ENCODE assay signal across 10 cellular contexts in genomic region chr3:99929409-99930139, GRCh38.
DNase-seq lines count a peak whose midpoint lies in the region; ATAC-seq and TF ChIP-seq lines count a peak whose summit lies in the region.
"Had no signal": no experiment of that assay in that cellular context is flagged by ENCODE, and none has a peak within 500 bp of the region (broad histone marks: within the 10 kb centered on the region; RNA-seq: fewer than 3 reads in every experiment).

No MANE protein-coding gene starts in this region.

- H3K27ac Mint-ChIP-seq in effector memory CD8-positive, alpha-beta T cell, result no peak overlapping the region
- H3K27ac Mint-ChIP-seq: stimulated activated memory B cell treated with anti-CD40 and anti-IgM and Interleukin-4, amounts not matched to agents 10 μg/mL and 1 μg/mL and 100 μg/mL, for 72 hours had no signal

- no peak overlapping the region for H3K27ac ChIP-seq in osteoblast (ENCODE audit: low read depth, low read length)

- no peaks in the 10 kb centered on the region for H3K36me3 ChIP-seq in osteoblast (ENCODE audit: insufficient read depth, low read length)

- no peaks in the 10 kb centered on the region for H3K27me3 Mint-ChIP-seq in effector memory CD8-positive, alpha-beta T cell
- H3K27me3 Mint-ChIP-seq: stimulated activated memory B cell treated with anti-CD40 and anti-IgM and Interleukin-4, amounts not matched to agents 10 μg/mL and 1 μg/mL and 100 μg/mL, for 72 hours had no signal

- H3K9me3 ChIP-seq in osteoblast (ENCODE audit: low read depth, low read length), result no peaks in the 10 kb centered on the region

- DNase-seq in EL, result peak; percentile 52
- DNase-seq in RPMI8226, result peak; percentile 18
- peak; percentile 90 for DNase-seq in fibroblast of mammary gland (ENCODE audit: low read depth)
- no peak for DNase-seq in osteoblast (ENCODE audit: insufficient read length, low spot score, missing footprints)
- DNase-seq in effector memory CD8-positive, alpha-beta T cell, result no peak
- no peak for DNase-seq in activated CD8-positive, alpha-beta memory T cell treated with anti-CD3 and anti-CD28 coated beads, Interleukin-2, amount 50 U/mL, for 48 hours
- no peak for DNase-seq in left lobe of liver (ENCODE audit: low spot score)
- DNase-seq: MV-4-11 had no signal

- TF ChIP-seq CTCF in fibroblast of mammary gland (conservative IDR thresholded peaks at IDR 0.05; ENCODE audit: control insufficient read depth, insufficient read depth, low read depth, low read length) (no peak), osteoblast (IDR thresholded peaks at IDR 0.05; ENCODE audit: extremely low read depth, low read depth, low read length) (no peak)

- H4K20me1 ChIP-seq in osteoblast (ENCODE audit: insufficient read depth, low read length), result no peaks in the 10 kb centered on the region

- H3K4me3 ChIP-seq in fibroblast of mammary gland (ENCODE audit: control insufficient read depth, low read depth, low read length) (no peak overlapping the region), osteoblast (ENCODE audit: insufficient read depth, low read length) (no peak overlapping the region)

- no peaks in the 10 kb centered on the region for H3K79me2 ChIP-seq in osteoblast (ENCODE audit: insufficient read depth, low read length)

- H3K9me3 Mint-ChIP-seq in effector memory CD8-positive, alpha-beta T cell, result no peaks in the 10 kb centered on the region
- H3K9me3 Mint-ChIP-seq: stimulated activated memory B cell treated with anti-CD40 and anti-IgM and Interleukin-4, amounts not matched to agents 10 μg/mL and 1 μg/mL and 100 μg/mL, for 72 hours had no signal

- peaks cover 0 to 2% of the 10 kb centered on the region in 2 donors for H3K4me1 Mint-ChIP-seq in effector memory CD8-positive, alpha-beta T cell (ENCODE audit: low read depth in 2 of 2)
- H3K4me1 Mint-ChIP-seq: stimulated activated memory B cell treated with anti-CD40 and anti-IgM and Interleukin-4, amounts not matched to agents 10 μg/mL and 1 μg/mL and 100 μg/mL, for 72 hours had no signal

- peaks cover 18% of the 10 kb centered on the region for H3K4me1 ChIP-seq in osteoblast (ENCODE audit: insufficient read depth, low read length)

- no peak overlapping the region for H3K4me3 Mint-ChIP-seq in effector memory CD8-positive, alpha-beta T cell
- H3K4me3 Mint-ChIP-seq: stimulated activated memory B cell treated with anti-CD40 and anti-IgM and Interleukin-4, amounts not matched to agents 10 μg/mL and 1 μg/mL and 100 μg/mL, for 72 hours had no signal

- no peak overlapping the region for H2AFZ ChIP-seq in osteoblast (ENCODE audit: low read length)

- no peaks in the 10 kb centered on the region for H3K27me3 ChIP-seq in osteoblast (ENCODE audit: insufficient read depth, low read length)

- no peaks in the 10 kb centered on the region for H3K36me3 Mint-ChIP-seq in effector memory CD8-positive, alpha-beta T cell (ENCODE audit: insufficient read depth)

- no peak for ATAC-seq in effector memory CD8-positive, alpha-beta T cell (replicated peaks)
- no peak for ATAC-seq in HG03045 (IDR thresholded peaks at IDR 0.05; ENCODE audit: unreplicated experiment)
- ATAC-seq in left lobe of liver, result no peak
- ATAC-seq: stimulated activated memory B cell treated with anti-CD40 and anti-IgM and Interleukin-4, amounts not matched to agents 10 μg/mL and 1 μg/mL and 100 μg/mL, for 72 hours had no signal

- H3K4me2 ChIP-seq in osteoblast (ENCODE audit: insufficient read depth, low read length), result peak overlapping the region; percentile 23

Comparison
In these comparisons a context has a peak if more than half of its experiments do, and no peak if none do; other contexts are left out.
1. DNase-seq: peak in EL (single experiment), RPMI8226 (single experiment) and fibroblast of mammary gland (single experiment); none in osteoblast (single experiment), effector memory CD8-positive, alpha-beta T cell (0 of 3), activated CD8-positive, alpha-beta memory T cell treated with anti-CD3 and anti-CD28 coated beads, Interleukin-2, amount 50 U/mL, for 48 hours (single experiment) and left lobe of liver (single experiment).